In the genomic region with DNA sequence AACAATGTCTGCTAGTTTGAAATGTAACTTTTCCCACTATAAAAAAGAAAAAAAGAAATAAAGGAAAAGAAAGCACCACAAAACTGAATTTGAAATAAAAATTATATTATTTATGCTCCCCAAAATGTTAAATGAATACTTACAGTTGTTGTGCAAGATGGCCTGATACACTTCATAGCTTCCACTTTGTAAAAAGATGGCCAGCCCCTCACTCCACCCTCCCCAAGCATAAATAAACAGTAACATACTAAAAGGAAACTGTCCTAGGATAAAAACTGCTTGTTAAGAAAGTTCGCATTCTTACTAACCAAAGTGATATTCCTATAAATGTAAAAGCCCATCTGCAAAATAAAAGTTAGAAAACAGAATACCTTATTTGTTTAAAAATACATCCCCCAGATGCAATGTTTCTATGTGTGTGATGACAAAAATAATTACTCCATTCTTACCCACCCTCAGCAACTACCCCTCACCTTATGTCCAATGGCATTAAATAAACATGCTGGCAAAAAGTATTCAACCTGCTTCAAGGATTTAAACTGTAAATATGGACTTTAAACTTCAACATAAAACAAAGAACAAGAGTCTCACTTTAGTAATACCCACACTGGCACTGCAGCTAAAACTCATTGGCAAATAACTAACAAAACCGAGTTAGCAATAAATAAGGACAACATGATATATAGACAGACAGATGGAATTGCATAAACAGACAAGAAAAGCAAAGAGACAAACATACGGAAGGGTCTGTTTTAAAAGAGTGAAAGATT, we compare ENCODE assay signal across 8 cellular contexts. TPM values are rescaled to one million over a fixed set of nuclear protein-coding genes. Genes with fewer than 3 reads are reported as not detected.
A peak's percentile ranks its signal among the peaks of the same experiment; 100 is the strongest.
DNase-seq lines count a peak whose midpoint lies in the region; ATAC-seq and TF ChIP-seq lines count a peak whose summit lies in the region.

No MANE protein-coding gene starts in this region.

- intact Hi-C loops in psoas muscle (cut with DNase I): no loop called here

- DNase-seq in DMS 273 (lab: John Stamatoyannopoulos, UW; ENCODE audit: unreplicated experiment) (peak; percentile 61), Peyer's patch (no peak), fibroblast of lung (ENCODE audit: low read depth in 2 of 2) (peak; percentile 7 to 42), psoas muscle (no peak), NCI-H345 treated with DMSO at 0.1 percent for 48 hours (lab: John Stamatoyannopoulos, UW; ENCODE audit: unreplicated experiment) (no peak), NOMO-1 treated with DMSO at 0.1 percent for 48 hours (lab: John Stamatoyannopoulos, UW; ENCODE audit: unreplicated experiment) (no peak)

- TF ChIP-seq POLR2A in Peyer's patch (IDR thresholded peaks at IDR 0.05): no peak

- H3K27ac ChIP-seq in Peyer's patch (peak overlapping the region in 3 of 4 donors; percentile 30 to 68 (median 62)), fibroblast of lung (ENCODE audit: insufficient read depth, low read length) (no peak overlapping the region), psoas muscle (peak overlapping the region; percentile 83)

- 10 to 23% (median 10%) methylated on average over 3 of the region's 3 CpGs for WGBS in psoas muscle, 3 donors

- H3K4me1 ChIP-seq in Peyer's patch (peaks cover 0 to 18% (median 0%) of the 10 kb centered on the region in 4 donors), fibroblast of lung (ENCODE audit: control insufficient read depth, extremely low read depth, insufficient read depth, low read length) (no peaks in the 10 kb centered on the region), psoas muscle (peaks cover 55% of the 10 kb centered on the region)

- no peaks in the 10 kb centered on the region for H3K9me3 ChIP-seq in Peyer's patch
- no peaks in the 10 kb centered on the region for H3K9me3 ChIP-seq in fibroblast of lung (ENCODE audit: control insufficient read depth, insufficient read depth, low read depth, low read length)
- H3K9me3 ChIP-seq in psoas muscle: peaks cover 5% of the 10 kb centered on the region

- H3K4me3 ChIP-seq in Peyer's patch: peak overlapping the region in 3 of 4 donors; percentile 7 to 46 (median 46)
- peak overlapping the region; percentile 51 to 77 (median 52) for H3K4me3 ChIP-seq in fibroblast of lung (replicated peaks in 1 of 4; ENCODE audit: control extremely low read depth in 1 of 4, insufficient read depth in 1 of 4, low read depth in 3 of 4, low read length in 4 of 4)
- H3K4me3 ChIP-seq in psoas muscle: peak overlapping the region; percentile 68

- peak overlapping the region; percentile 94 for H2AFZ ChIP-seq in fibroblast of lung (ENCODE audit: low read length)

- H3K4me2 ChIP-seq in fibroblast of lung (ENCODE audit: extremely low read depth, insufficient read depth, low read length): peak overlapping the region; percentile 97

- H3K36me3 ChIP-seq in Peyer's patch: no peaks in the 10 kb centered on the region
- no peaks in the 10 kb centered on the region for H3K36me3 ChIP-seq in fibroblast of lung (ENCODE audit: control insufficient read depth, insufficient read depth, low read length)
- H3K36me3 ChIP-seq in psoas muscle (ENCODE audit: insufficient read depth in 1 of 2, low read depth in 1 of 2): no peaks in the 10 kb centered on the region

- H3K9ac ChIP-seq in fibroblast of lung (ENCODE audit: insufficient read depth, low read length): no peak overlapping the region

- no peaks in the 10 kb centered on the region for H4K20me1 ChIP-seq in fibroblast of lung (ENCODE audit: control insufficient read depth, extremely low read depth, insufficient read depth, low read length)

- ATAC-seq in psoas muscle: peak in 3 of 4 donors; percentile 23 to 39 (median 30)
- ATAC-seq in HG02610 (IDR thresholded peaks at IDR 0.05; ENCODE audit: unreplicated experiment): no peak
- ATAC-seq in HG03159 (IDR thresholded peaks at IDR 0.05; ENCODE audit: unreplicated experiment): no peak

- no peaks in the 10 kb centered on the region for H3K27me3 ChIP-seq in Peyer's patch
- no peaks in the 10 kb centered on the region for H3K27me3 ChIP-seq in fibroblast of lung (ENCODE audit: control insufficient read depth, insufficient read depth, low read length)
- no peaks in the 10 kb centered on the region for H3K27me3 ChIP-seq in psoas muscle (ENCODE audit: insufficient read depth in 3 of 3, low read length in 2 of 3)

- no peaks in the 10 kb centered on the region for H3K79me2 ChIP-seq in fibroblast of lung (ENCODE audit: control insufficient read depth, insufficient read depth, low read length)

- TF ChIP-seq CTCF in Peyer's patch (IDR thresholded peaks at IDR 0.05): no peak
- no peak for TF ChIP-seq CTCF in fibroblast of lung (conservative IDR thresholded peaks at IDR 0.05 in 1 of 2, IDR thresholded peaks at IDR 0.05 in 1 of 2; ENCODE audit: low read depth in 1 of 2, low read length in 2 of 2)
- TF ChIP-seq CTCF in psoas muscle (IDR thresholded peaks at IDR 0.05): no peak

RNA-seq across cellular contexts. Expression of a gene that starts 47.8 kb away (rescaled TPM):
- total RNA-seq in Peyer's patch (100 to 1,000 TPM in 1 of 4 donors, 10 to 100 TPM in 3; 19.6 to 135 (median 57.2) TPM), fibroblast of lung (13.4 and 22.5 TPM in 2 replicates), psoas muscle (10 to 100 TPM; 41.7 to 74.9 (median 57.4) TPM)
- polyA plus RNA-seq in fibroblast of lung (3.7 and 4.0 TPM in 2 replicates), psoas muscle (1 to 10 TPM in 1 of 3 donors, under 1 TPM in 2; 0.40 to 3.4 (median 0.66) TPM)
- polyA plus RNA-seq in fibroblast of lung (2012): 1.3 and 2.5 TPM in 2 replicates
- 37.3 and 37.9 TPM in 2 replicates for polyA minus RNA-seq in fibroblast of lung (ENCODE audit: low replicate concordance)

Comparison
In these comparisons a context has a peak if more than half of its experiments do, and no peak if none do; other contexts are left out.
1. DNase-seq: peak in DMS 273 (single experiment) and fibroblast of lung (2 of 2); none in Peyer's patch (0 of 3), psoas muscle (0 of 2), NCI-H345 treated with DMSO at 0.1 percent for 48 hours (single experiment) and NOMO-1 treated with DMSO at 0.1 percent for 48 hours (single experiment).
2. ATAC-seq: peak in psoas muscle (3 of 4); none in HG02610 (single experiment) and HG03159 (single experiment).
3. Peak in every context shown above with its lines, with median percentiles within 50 percentile points of each other: H3K4me3 ChIP-seq.